ENCODE assay signal across 8 cellular contexts in genomic region chr12:53232641-53233538, GRCh38. TPM values are rescaled to one million over a fixed set of nuclear protein-coding genes. Genes with fewer than 3 reads are reported as not detected.
DNase-seq lines count a peak whose midpoint lies in the region; ATAC-seq and TF ChIP-seq lines count a peak whose summit lies in the region.

No MANE protein-coding gene starts in this region.

- peak overlapping the region; percentile 70 for H4K8ac ChIP-seq in mesenchymal stem cell (ENCODE audit: low read length)

- no peak overlapping the region for H2BK5ac ChIP-seq in mesenchymal stem cell (ENCODE audit: low read depth, low read length, poor library complexity, severe bottlenecking)

- WGBS in GM23248 (ENCODE audit: low coverage in 1 of 2, low lambda C conversion rate in 2 of 2, missing lambda C conversion rate in 2 of 2), 2 experiments, result 1 to 4% methylated on average over 12 of the region's 12 CpGs
- WGBS in mesenchymal stem cell, result 38% methylated on average over 7 of the region's 12 CpGs

- in situ Hi-C loops in GM23248 (cut with MboI), result no loop called here

- H3K27ac ChIP-seq in GM23248, result peak overlapping the region; percentile 70
- H3K27ac ChIP-seq in cingulate gyrus (ENCODE audit: low read depth, low read length), result peak overlapping the region; percentile 81
- H3K27ac ChIP-seq in mesenchymal stem cell (ENCODE audit: low read length, poor library complexity, severe bottlenecking), result no peak overlapping the region

- ATAC-seq in SK-N-SH treated with all-trans-retinoic acid at 6 μM for 48 hours, result peak; percentile 77
- ATAC-seq in GM19324 (IDR thresholded peaks at IDR 0.05; ENCODE audit: low FRiP score, unreplicated experiment), result no peak
- no peak for ATAC-seq in GM18520 (IDR thresholded peaks at IDR 0.05; ENCODE audit: unreplicated experiment)

- H3K4me3 ChIP-seq in GM23248 (peak overlapping the region; percentile 65), mesenchymal stem cell (ENCODE audit: insufficient read depth in 1 of 2, low read depth in 1 of 2, low read length in 2 of 2) (peak overlapping the region; percentile 45 to 82)

- H3K9me2 ChIP-seq in GM23248 (ENCODE audit: insufficient read depth), result no peaks in the 10 kb centered on the region

- no peaks in the 10 kb centered on the region for H3K27me3 ChIP-seq in GM23248 (replicated peaks; ENCODE audit: insufficient read depth)
- H3K27me3 ChIP-seq in mesenchymal stem cell (ENCODE audit: control insufficient read depth in 1 of 2, insufficient read depth in 1 of 2, low read length in 2 of 2), result peaks cover 0 to 40% of the 10 kb centered on the region in 2 experiments

- H2BK120ac ChIP-seq in mesenchymal stem cell (ENCODE audit: low read depth, low read length), result peak overlapping the region; percentile 42

- H4K91ac ChIP-seq in mesenchymal stem cell (ENCODE audit: low read length), result peak overlapping the region; percentile 73

- H3K79me2 ChIP-seq in GM23248 (ENCODE audit: insufficient read depth), result peaks cover 15% of the 10 kb centered on the region

- peak overlapping the region; percentile 69 for H3K9ac ChIP-seq in GM23248
- H3K9ac ChIP-seq in mesenchymal stem cell (ENCODE audit: low read length), result peak overlapping the region; percentile 81

- peaks cover 8% of the 10 kb centered on the region for H3K79me1 ChIP-seq in mesenchymal stem cell (replicated peaks; ENCODE audit: low read length, poor library complexity, severe bottlenecking)

- H4K20me1 ChIP-seq in GM23248 (ENCODE audit: insufficient read depth), result no peaks in the 10 kb centered on the region

- peak overlapping the region; percentile 90 for H3K27ac Mint-ChIP-seq in type B pancreatic cell

- H3K4ac ChIP-seq in mesenchymal stem cell (ENCODE audit: low read depth in 1 of 2, low read length in 2 of 2), result peak overlapping the region; percentile 34 to 46

- peak overlapping the region; percentile 77 for H3K4me2 ChIP-seq in GM23248 (ENCODE audit: unreplicated experiment)
- peak overlapping the region; percentile 68 for H3K4me2 ChIP-seq in mesenchymal stem cell (ENCODE audit: low read length, poor library complexity, severe bottlenecking)

- peak overlapping the region; percentile 93 for H3K4me3 Mint-ChIP-seq in type B pancreatic cell

- H3K23ac ChIP-seq in mesenchymal stem cell (ENCODE audit: low read length in 2 of 2), result no peak overlapping the region

- H3K27me3 Mint-ChIP-seq in type B pancreatic cell, result peaks cover 3% of the 10 kb centered on the region

- no peaks in the 10 kb centered on the region for H3K9me3 ChIP-seq in GM23248 (ENCODE audit: low read depth)
- no peaks in the 10 kb centered on the region for H3K9me3 ChIP-seq in mesenchymal stem cell (ENCODE audit: control insufficient read depth, low read length)

- no peak for TF ChIP-seq CTCF in type B pancreatic cell (conservative IDR thresholded peaks at IDR 0.05)

- no peaks in the 10 kb centered on the region for H3K9me3 Mint-ChIP-seq in type B pancreatic cell

- no peaks in the 10 kb centered on the region for H3K36me3 ChIP-seq in GM23248 (ENCODE audit: low read depth)
- H3K36me3 ChIP-seq in mesenchymal stem cell (ENCODE audit: control insufficient read depth in 1 of 2, insufficient read depth in 2 of 2, low read depth in 1 of 2, low read length in 2 of 2), result peaks cover 5% of the 10 kb centered on the region in 2 experiments

- peak overlapping the region; percentile 64 to 70 for H3K18ac ChIP-seq in mesenchymal stem cell (ENCODE audit: low read depth in 1 of 2, low read length in 2 of 2)

- H3K4me1 ChIP-seq in GM23248 (ENCODE audit: insufficient read depth) (peaks cover 27% of the 10 kb centered on the region), mesenchymal stem cell (ENCODE audit: control insufficient read depth, insufficient read depth, low read depth, low read length) (peaks cover 29% of the 10 kb centered on the region)

- H3F3A ChIP-seq in GM23248 (ENCODE audit: insufficient read depth), result peaks cover 4% of the 10 kb centered on the region; the same call in 1 of the 2 replicates

- H3K4me1 Mint-ChIP-seq in type B pancreatic cell (ENCODE audit: unreplicated experiment), result peaks cover 46% of the 10 kb centered on the region

- DNase-seq in AG08395 (ENCODE audit: low spot score) (peak; percentile 68), GM23248 (peak; percentile 78), mesenchymal stem cell (peak; percentile 47), type B pancreatic cell (ENCODE audit: extremely low spot score, unreplicated experiment) (no peak)

- peak overlapping the region in 1 of 2 experiments; percentile 80 for H3K14ac ChIP-seq in mesenchymal stem cell (ENCODE audit: low read length in 2 of 2)

- no peak overlapping the region for H2AK5ac ChIP-seq in mesenchymal stem cell (ENCODE audit: low read length, severe bottlenecking)

- H3K36me3 Mint-ChIP-seq in type B pancreatic cell, result no peaks in the 10 kb centered on the region

- peak overlapping the region; percentile 74 for H2BK15ac ChIP-seq in mesenchymal stem cell (ENCODE audit: low read depth, poor library complexity, severe bottlenecking)

- H2BK12ac ChIP-seq in mesenchymal stem cell (ENCODE audit: low read length in 2 of 2), result peak overlapping the region; percentile 33 to 52

- H2AFZ ChIP-seq in GM23248 (peak overlapping the region; percentile 23), mesenchymal stem cell (ENCODE audit: low read depth, low read length) (peak overlapping the region; percentile 6)

TF ChIP-seq in SK-N-SH treated with all-trans-retinoic acid at 6 μM for 48 hours, 23 proteins besides CTCF, POLR2A, EP300 and RAD21:
- TF ChIP-seq ZNF8 (CRISPR knock-in tag; IDR thresholded peaks at IDR 0.05), result no peak
- TF ChIP-seq ZNF70 (CRISPR knock-in tag; IDR thresholded peaks at IDR 0.05), result no peak
- TF ChIP-seq RARB (CRISPR knock-in tag; IDR thresholded peaks at IDR 0.05), result no peak

RNA-seq across cellular contexts. Expression of gene RARG, which starts 0.9 kb away (rescaled TPM):
- 75.3 and 76.6 TPM in 2 replicates for total RNA-seq in GM23248 (2014; rRNA removed; shearing (Covaris generic))
- 116 and 118 TPM in 2 replicates for polyA plus RNA-seq in GM23248 (2016; fragmentation: Nextera tagmentation; extraction: Ambion mirVana)
- 20.0 TPM for polyA plus RNA-seq in mesenchymal stem cell (2013, experiment 1 of 2)
- 20.3 TPM for polyA plus RNA-seq in mesenchymal stem cell (2013, experiment 2 of 2)
- 74.5 and 89.9 TPM in 2 replicates for total RNA-seq in type B pancreatic cell (ENCODE audit: low replicate concordance)

RNA-seq across cellular contexts. Expression of gene ITGB7, which starts 25.8 kb away (rescaled TPM):
- total RNA-seq in GM23248 (2014; rRNA removed; shearing (Covaris generic)), result 1.4 and 2.4 TPM in 2 replicates
- polyA plus RNA-seq in GM23248 (2016; fragmentation: Nextera tagmentation; extraction: Ambion mirVana), result 0.84 and 1.2 TPM in 2 replicates
- 0.19 TPM for polyA plus RNA-seq in mesenchymal stem cell (2013, experiment 1 of 2)
- polyA plus RNA-seq in mesenchymal stem cell (2013, experiment 2 of 2), result 0.10 TPM
- 3.2 and 4.2 TPM in 2 replicates for total RNA-seq in type B pancreatic cell (ENCODE audit: low replicate concordance)

RNA-seq across cellular contexts. Expression of gene ESPL1, which starts 35.2 kb away (rescaled TPM):
- 5.6 and 8.5 TPM in 2 replicates for total RNA-seq in GM23248 (2014; rRNA removed; shearing (Covaris generic))
- polyA plus RNA-seq in GM23248 (2016; fragmentation: Nextera tagmentation; extraction: Ambion mirVana), result 2.0 and 3.3 TPM in 2 replicates
- 1.2 TPM for polyA plus RNA-seq in mesenchymal stem cell (2013, experiment 1 of 2)
- 1.2 TPM for polyA plus RNA-seq in mesenchymal stem cell (2013, experiment 2 of 2)
- total RNA-seq in type B pancreatic cell (ENCODE audit: low replicate concordance), result 35.1 and 50.0 TPM in 2 replicates

RNA-seq across cellular contexts. Expression of gene CSAD, which starts 52.2 kb away (rescaled TPM):
- 13.4 and 14.2 TPM in 2 replicates for total RNA-seq in GM23248 (2014; rRNA removed; shearing (Covaris generic))
- 6.1 and 8.6 TPM in 2 replicates for polyA plus RNA-seq in GM23248 (2016; fragmentation: Nextera tagmentation; extraction: Ambion mirVana)
- polyA plus RNA-seq in mesenchymal stem cell (2013, experiment 1 of 2), result 9.3 TPM
- polyA plus RNA-seq in mesenchymal stem cell (2013, experiment 2 of 2), result 8.4 TPM
- total RNA-seq in type B pancreatic cell (ENCODE audit: low replicate concordance), result 30.6 and 49.3 TPM in 2 replicates

RNA-seq across cellular contexts. Expression of gene ZNF740, which starts 52.4 kb away (rescaled TPM):
- 5.1 and 6.5 TPM in 2 replicates for total RNA-seq in GM23248 (2014; rRNA removed; shearing (Covaris generic))
- polyA plus RNA-seq in GM23248 (2016; fragmentation: Nextera tagmentation; extraction: Ambion mirVana), result 2.8 and 3.9 TPM in 2 replicates
- polyA plus RNA-seq in mesenchymal stem cell (2013, experiment 1 of 2), result 8.0 TPM
- 7.8 TPM for polyA plus RNA-seq in mesenchymal stem cell (2013, experiment 2 of 2)
- total RNA-seq in type B pancreatic cell (ENCODE audit: low replicate concordance), result 49.2 and 72.2 TPM in 2 replicates
